In the genomic region with DNA sequence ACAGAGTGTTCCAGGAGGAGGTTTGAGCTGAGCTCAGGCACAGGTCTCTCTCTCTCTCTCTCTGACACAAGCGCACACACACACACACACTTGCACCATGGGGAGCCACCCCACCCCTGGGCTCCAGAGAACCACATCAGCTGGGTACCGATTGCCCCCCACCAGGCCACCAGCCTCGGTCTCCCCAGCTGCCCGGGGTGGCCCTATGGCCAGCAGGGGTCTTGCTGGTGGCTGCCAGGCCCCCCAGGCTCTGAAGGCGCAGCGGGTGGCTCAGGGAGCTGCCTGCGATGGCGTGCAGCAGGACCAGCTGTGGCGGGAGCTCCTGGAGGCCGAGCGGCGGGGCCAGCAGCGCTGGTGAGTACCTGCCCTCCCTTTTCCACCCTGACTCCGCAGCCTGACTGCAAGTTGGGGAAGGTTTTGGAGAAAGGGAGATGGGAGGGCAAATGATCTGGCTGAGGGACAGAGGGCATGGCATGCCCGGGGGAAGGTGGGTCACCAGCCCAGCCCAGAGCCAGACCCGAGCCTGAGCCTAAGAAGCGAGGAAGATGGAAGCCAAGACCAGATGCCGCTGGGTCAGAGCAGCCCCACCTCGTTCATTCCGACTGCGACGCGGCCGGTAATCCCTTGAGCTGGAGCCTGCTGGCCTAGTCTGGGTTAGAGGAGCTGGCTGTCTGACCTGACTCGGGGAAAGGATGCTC, we compare ENCODE assay signal across 8 cellular contexts. TPM values are rescaled to one million over a fixed set of nuclear protein-coding genes. Genes with fewer than 3 reads are reported as not detected.
DNase-seq lines count a peak whose midpoint lies in the region; TF ChIP-seq lines count a peak whose summit lies in the region.

No MANE protein-coding gene starts in this region.

- intact Hi-C loops in posterior vena cava (cut with DNase I) = loop anchor here in 1 of 2 donors (5.0 kb wide), 1 partner anchor 314 kb away; no protein-coding TSS in a partner anchor

- no peaks in the 10 kb centered on the region for H3K9me3 ChIP-seq in SJSA1 (replicated peaks)

- DNase-seq in ELF-1 (ENCODE audit: low read depth, low spot score) = peak; percentile 83
- no peak for DNase-seq in SJSA1 (ENCODE audit: low read depth in 1 of 2, low spot score in 2 of 2)
- no peak for DNase-seq in fibroblast of the aortic adventitia (ENCODE audit: low read depth)
- peak; percentile 81 for DNase-seq in posterior vena cava (ENCODE audit: low spot score)
- no peak for DNase-seq in activated CD4-positive, CD25-positive, alpha-beta regulatory T cell treated with anti-CD3 and anti-CD28 coated beads, Interleukin-2, amount 50 U/mL, for 72 hours
- no peak for DNase-seq in KBM-7
- DNase-seq in NCI-H2107 treated with DMSO at 0.1 percent for 48 hours (lab: John Stamatoyannopoulos, UW; ENCODE audit: unreplicated experiment) = no peak
- DNase-seq in NCI-H1092 (lab: John Stamatoyannopoulos, UW) = no peak

- H3K4me1 ChIP-seq in SJSA1 (replicated peaks) = peaks cover 10% of the 10 kb centered on the region

- TF ChIP-seq CTCF in fibroblast of the aortic adventitia (IDR thresholded peaks at IDR 0.05; ENCODE audit: insufficient read depth, low read length) = no peak

- no peaks in the 10 kb centered on the region for H3K36me3 ChIP-seq in SJSA1

- peak overlapping the region; percentile 26; the same call in 1 of the 2 replicates for H3K27ac ChIP-seq in SJSA1

- in situ Hi-C loops in KBM-7 (cut with MboI; ENCODE audit: low pct_unique_long_range_greater_than_20kb, low sequenced_read_pairs) = loop anchor here (25.0 kb wide), 2 partner anchors 279 to 454 kb away; no protein-coding TSS in a partner anchor

- H3K4me3 ChIP-seq in SJSA1 (peak overlapping the region; percentile 35), fibroblast of the aortic adventitia (ENCODE audit: low read depth, low read length) (peak overlapping the region; percentile 66)

- H3K27me3 ChIP-seq in SJSA1 (replicated peaks) = no peaks in the 10 kb centered on the region

RNA-seq across cellular contexts. Expression of gene SLC66A3, which starts 21.9 kb away (rescaled TPM):
- 34.7 and 35.7 TPM in 2 replicates for total RNA-seq in SJSA1 (2014; rRNA removed; shearing (Covaris generic))
- total RNA-seq in fibroblast of the aortic adventitia (ENCODE audit: low replicate concordance) (48.2 and 83.1 TPM in 2 replicates), posterior vena cava (10 to 100 TPM; 20.3 to 36.9 TPM)

Comparison
In these comparisons a context has a peak if more than half of its experiments do, and no peak if none do; other contexts are left out.
1. DNase-seq: peak in ELF-1 (single experiment) and posterior vena cava (single experiment); none in SJSA1 (0 of 2), fibroblast of the aortic adventitia (single experiment), activated CD4-positive, CD25-positive, alpha-beta regulatory T cell treated with anti-CD3 and anti-CD28 coated beads, Interleukin-2, amount 50 U/mL, for 72 hours (single experiment), KBM-7 (single experiment), NCI-H2107 treated with DMSO at 0.1 percent for 48 hours (single experiment) and NCI-H1092 (single experiment).